ENCODE assay signal across 8 cellular contexts in genomic region chr5:95730730-95731570, GRCh38. TPM values are rescaled to one million over a fixed set of nuclear protein-coding genes. Genes with fewer than 3 reads are reported as not detected.
A peak's percentile ranks its signal among the peaks of the same experiment; 100 is the strongest.
DNase-seq lines count a peak whose midpoint lies in the region; ATAC-seq and TF ChIP-seq lines count a peak whose summit lies in the region.

A gene with protein sequence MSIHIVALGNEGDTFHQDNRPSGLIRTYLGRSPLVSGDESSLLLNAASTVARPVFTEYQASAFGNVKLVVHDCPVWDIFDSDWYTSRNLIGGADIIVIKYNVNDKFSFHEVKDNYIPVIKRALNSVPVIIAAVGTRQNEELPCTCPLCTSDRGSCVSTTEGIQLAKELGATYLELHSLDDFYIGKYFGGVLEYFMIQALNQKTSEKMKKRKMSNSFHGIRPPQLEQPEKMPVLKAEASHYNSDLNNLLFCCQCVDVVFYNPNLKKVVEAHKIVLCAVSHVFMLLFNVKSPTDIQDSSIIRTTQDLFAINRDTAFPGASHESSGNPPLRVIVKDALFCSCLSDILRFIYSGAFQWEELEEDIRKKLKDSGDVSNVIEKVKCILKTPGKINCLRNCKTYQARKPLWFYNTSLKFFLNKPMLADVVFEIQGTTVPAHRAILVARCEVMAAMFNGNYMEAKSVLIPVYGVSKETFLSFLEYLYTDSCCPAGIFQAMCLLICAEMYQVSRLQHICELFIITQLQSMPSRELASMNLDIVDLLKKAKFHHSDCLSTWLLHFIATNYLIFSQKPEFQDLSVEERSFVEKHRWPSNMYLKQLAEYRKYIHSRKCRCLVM (plus strand): TSS chr5:95731336. CDS start chr5:95731683, 347 bp downstream.

- H3K4me3 Mint-ChIP-seq in T-helper 2 cell treated with Interferon-gamma antibody and Interleukin-4, amounts not matched to agents 5 μg/mL and 100 μg/mL, for 36 hours = peak within 1 kb of the TSS; percentile 74
- peak within 1 kb of the TSS; percentile 73 for H3K4me3 Mint-ChIP-seq in MCF 10A (ENCODE audit: unreplicated experiment)

- H3K9ac ChIP-seq in rectal smooth muscle tissue (ENCODE audit: low read length) = peak within 1 kb of the TSS; percentile 83

- no TSS peak for BruUV-seq in MCF 10A (replicated peaks; lab: Mats Ljungman, UMichigan)

- TF ChIP-seq CTCF in GM12875 (IDR thresholded peaks at IDR 0.05; ENCODE audit: borderline replicate concordance, insufficient read depth, low read depth, low read length) (0 out of 2 replicates have a peak, but pooled peaks have one; percentile 7), MCF 10A (IDR thresholded peaks at IDR 0.05; ENCODE audit: unreplicated experiment) (no peak)

- WGBS in iPS DF 6.9 (ENCODE audit: insufficient coverage, insufficient read length) = no CpG with 5 or more reads among the region's 78 CpGs

- H3K27me3 ChIP-seq in iPS DF 6.9 (ENCODE audit: control insufficient read depth, insufficient read depth, low read length) (peaks cover 9% of the 10 kb centered on the region; the same call in 1 of the 2 replicates), rectal smooth muscle tissue (ENCODE audit: control insufficient read depth, insufficient read depth, low read length) (no peaks in the 10 kb centered on the region)

- H3K36me3 ChIP-seq in iPS DF 6.9 (ENCODE audit: control insufficient read depth, insufficient read depth, low read length) = no peaks in the 10 kb centered on the region
- H3K36me3 ChIP-seq in rectal smooth muscle tissue (ENCODE audit: control insufficient read depth, insufficient read depth, low read length) = no peaks in the 10 kb centered on the region

- no peaks in the 10 kb centered on the region for H3K36me3 Mint-ChIP-seq in T-helper 2 cell treated with Interferon-gamma antibody and Interleukin-4, amounts not matched to agents 5 μg/mL and 100 μg/mL, for 36 hours (ENCODE audit: low read depth)
- H3K36me3 Mint-ChIP-seq in MCF 10A (ENCODE audit: insufficient read depth, unreplicated experiment) = no peaks in the 10 kb centered on the region

- no peaks in the 10 kb centered on the region for H3K9me3 Mint-ChIP-seq in T-helper 2 cell treated with Interferon-gamma antibody and Interleukin-4, amounts not matched to agents 5 μg/mL and 100 μg/mL, for 36 hours
- no peaks in the 10 kb centered on the region for H3K9me3 Mint-ChIP-seq in MCF 10A (ENCODE audit: unreplicated experiment)

- POLR2A ChIA-PET in MCF 10A (lab: Yijun Ruan, JAX) = interaction anchor here (0.5 to 3.5 kb wide), 12 partner anchors 11 to 932 kb away, joined by 3 to 25 read pairs (median 4); partner anchors contain the start of genes ARSK, GLRX, RFESD and SKIC3

- no peak within 1 kb of the TSS for H3K27ac ChIP-seq in iPS DF 6.9 (ENCODE audit: low read length)
- H3K27ac ChIP-seq in rectal smooth muscle tissue (ENCODE audit: low read depth, low read length) = peak within 1 kb of the TSS; percentile 96

- ATAC-seq in HG02623 (IDR thresholded peaks at IDR 0.05; ENCODE audit: unreplicated experiment) = peak; percentile 30

- H3K4me3 ChIP-seq in GM12875 (ENCODE audit: low read depth, low read length) (peak within 1 kb of the TSS; percentile 91), iPS DF 6.9 (ENCODE audit: low read length) (peak within 1 kb of the TSS; percentile 88), rectal smooth muscle tissue (ENCODE audit: low read length) (peak within 1 kb of the TSS; percentile 94)

- H3K9me3 ChIP-seq in iPS DF 6.9 (ENCODE audit: control insufficient read depth, insufficient read depth, low read length) = no peaks in the 10 kb centered on the region

- intact Hi-C loops in MCF 10A (cut with micrococcal nuclease) = loop anchor here (5.0 kb wide), 1 partner anchor 69 kb away; no protein-coding TSS in a partner anchor

- H3K4me1 ChIP-seq in iPS DF 6.9 (ENCODE audit: control insufficient read depth, insufficient read depth, low read length) (0 out of 2 replicates have a peak, but pooled peaks cover 1% of the 10 kb centered on the region), rectal smooth muscle tissue (ENCODE audit: control insufficient read depth, insufficient read depth, low read length) (peaks cover 23% of the 10 kb centered on the region)

- peaks cover 86% of the 10 kb centered on the region for H3K27me3 Mint-ChIP-seq in T-helper 2 cell treated with Interferon-gamma antibody and Interleukin-4, amounts not matched to agents 5 μg/mL and 100 μg/mL, for 36 hours (ENCODE audit: low read depth)
- no peaks in the 10 kb centered on the region for H3K27me3 Mint-ChIP-seq in MCF 10A (ENCODE audit: insufficient read depth, unreplicated experiment)

- peak; percentile 91 for DNase-seq in NCI-H146 (lab: John Stamatoyannopoulos, UW)
- DNase-seq in T-helper 2 cell treated with Interferon-gamma antibody and Interleukin-4, amounts not matched to agents 5 μg/mL and 100 μg/mL, for 36 hours (ENCODE audit: low spot score) = no peak
- DNase-seq in MCF 10A (ENCODE audit: unreplicated experiment) = peak; percentile 61
- DNase-seq in iPS DF 6.9 (ENCODE audit: low read depth, low spot score) = no peak
- DNase-seq in activated CD4-positive, CD25-positive, alpha-beta regulatory T cell (lab: John Stamatoyannopoulos, UW) = no peak

- CTCF ChIA-PET in MCF 10A (lab: Yijun Ruan, JAX) = interaction anchor here (0.6 to 3.1 kb wide), 12 partner anchors 10 to 961 kb away, joined by 3 to 15 read pairs (median 4); partner anchors contain the start of gene RFESD

- H3K27ac Mint-ChIP-seq in T-helper 2 cell treated with Interferon-gamma antibody and Interleukin-4, amounts not matched to agents 5 μg/mL and 100 μg/mL, for 36 hours = no peak within 1 kb of the TSS
- no peak within 1 kb of the TSS for H3K27ac Mint-ChIP-seq in MCF 10A (ENCODE audit: low read depth, unreplicated experiment)

- peaks cover 20% of the 10 kb centered on the region for H3K4me1 Mint-ChIP-seq in T-helper 2 cell treated with Interferon-gamma antibody and Interleukin-4, amounts not matched to agents 5 μg/mL and 100 μg/mL, for 36 hours (ENCODE audit: low read depth)
- H3K4me1 Mint-ChIP-seq in MCF 10A (ENCODE audit: insufficient read depth, unreplicated experiment) = no peaks in the 10 kb centered on the region

RNA-seq across cellular contexts. Expression of the gene that starts here (rescaled TPM):
- total RNA-seq in MCF 10A (2022) = 3.4 and 3.8 TPM in 2 replicates

Comparison
In these comparisons a context has a peak if more than half of its experiments do, and no peak if none do; other contexts are left out.
1. DNase-seq: peak in NCI-H146 (single experiment) and MCF 10A (single experiment); none in T-helper 2 cell treated with Interferon-gamma antibody and Interleukin-4, amounts not matched to agents 5 μg/mL and 100 μg/mL, for 36 hours (single experiment), iPS DF 6.9 (single experiment) and activated CD4-positive, CD25-positive, alpha-beta regulatory T cell (0 of 4).
2. Peak in every context shown above with its lines, with median percentiles within 50 percentile points of each other: H3K4me3 ChIP-seq.